8 cellular contexts compared by ENCODE assay signal in genomic region chr3:8622873-8623725, GRCh38. TPM values are rescaled to one million over a fixed set of nuclear protein-coding genes. Genes with fewer than 3 reads are reported as not detected.
DNase-seq lines count a peak whose midpoint lies in the region; ATAC-seq lines count a peak whose summit lies in the region.

No MANE protein-coding gene starts in this region.

- ATAC-seq in activated CD4-positive, alpha-beta T cell treated with anti-CD3 and anti-CD28 coated beads for 36 hours, result peak; percentile 86
- peak; percentile 41 for ATAC-seq in central memory CD8-positive, alpha-beta T cell (replicated peaks; ENCODE audit: extremely low read depth, poor library complexity, severe bottlenecking)

- no peaks in the 10 kb centered on the region for H3K36me3 Mint-ChIP-seq in activated CD4-positive, alpha-beta T cell treated with anti-CD3 and anti-CD28 coated beads for 36 hours (ENCODE audit: low read depth)
- H3K36me3 Mint-ChIP-seq in T-helper 1 cell treated with Interleukin-12 subunit alpha and Interleukin-12 subunit beta and Interleukin-4 antibody, amounts not matched to agents 30 μg/mL and 1 μg/mL, for 36 hours (ENCODE audit: low read depth), result no peaks in the 10 kb centered on the region
- no peaks in the 10 kb centered on the region for H3K36me3 Mint-ChIP-seq in central memory CD8-positive, alpha-beta T cell (ENCODE audit: insufficient read depth)

- H3K27ac Mint-ChIP-seq in activated CD4-positive, alpha-beta T cell treated with anti-CD3 and anti-CD28 coated beads for 36 hours, result no peak overlapping the region
- H3K27ac Mint-ChIP-seq in T-helper 1 cell treated with Interleukin-12 subunit alpha and Interleukin-12 subunit beta and Interleukin-4 antibody, amounts not matched to agents 30 μg/mL and 1 μg/mL, for 36 hours, result no peak overlapping the region
- H3K27ac Mint-ChIP-seq in central memory CD8-positive, alpha-beta T cell (ENCODE audit: low read depth), result no peak overlapping the region

- CTCF ChIA-PET in activated CD4-positive, alpha-beta T cell treated with anti-CD3 and anti-CD28 coated beads for 36 hours (lab: Charles Lee), result interaction anchor here (1.5 to 1.7 kb wide), 2 partner anchors 181 to 189 kb away, joined by 4 read pairs; no protein-coding TSS in a partner anchor

- H3K4me3 Mint-ChIP-seq in activated CD4-positive, alpha-beta T cell treated with anti-CD3 and anti-CD28 coated beads for 36 hours, result peak overlapping the region; percentile 6
- H3K4me3 Mint-ChIP-seq in T-helper 1 cell treated with Interleukin-12 subunit alpha and Interleukin-12 subunit beta and Interleukin-4 antibody, amounts not matched to agents 30 μg/mL and 1 μg/mL, for 36 hours, result peak overlapping the region; percentile 21
- peak overlapping the region; percentile 34 for H3K4me3 Mint-ChIP-seq in central memory CD8-positive, alpha-beta T cell

- POLR2A ChIA-PET in activated CD4-positive, alpha-beta T cell treated with anti-CD3 and anti-CD28 coated beads for 36 hours (lab: Charles Lee), result no interaction called here

- peak; percentile 72 for DNase-seq in activated CD4-positive, alpha-beta T cell treated with anti-CD3 and anti-CD28 coated beads for 36 hours
- no peak for DNase-seq in activated CD4-positive, alpha-beta T cell treated with anti-CD3 and anti-CD28 coated beads for 1 hour
- peak; percentile 24 for DNase-seq in GOT3 (lab: John Stamatoyannopoulos, UW)
- DNase-seq in KG1 (lab: John Stamatoyannopoulos, UW), result peak; percentile 62
- no peak for DNase-seq in central memory CD8-positive, alpha-beta T cell (ENCODE audit: low spot score in 2 of 2)
- peak; percentile 61 for DNase-seq in kidney glomerular epithelial cell (lab: John Stamatoyannopoulos, UW)
- peak; percentile 34 for DNase-seq in stimulated activated CD4-positive, alpha-beta T cell treated with anti-CD3 and anti-CD28 coated beads, Interleukin-1b, Interleukin-23, amount 100 ng/mL, for 48 hours

- peaks cover 12% of the 10 kb centered on the region for H3K27me3 Mint-ChIP-seq in activated CD4-positive, alpha-beta T cell treated with anti-CD3 and anti-CD28 coated beads for 36 hours
- H3K27me3 Mint-ChIP-seq in T-helper 1 cell treated with Interleukin-12 subunit alpha and Interleukin-12 subunit beta and Interleukin-4 antibody, amounts not matched to agents 30 μg/mL and 1 μg/mL, for 36 hours (ENCODE audit: low read depth), result no peaks in the 10 kb centered on the region
- peaks cover 11% of the 10 kb centered on the region for H3K27me3 Mint-ChIP-seq in central memory CD8-positive, alpha-beta T cell

- peaks cover 3% of the 10 kb centered on the region for H3K9me3 Mint-ChIP-seq in activated CD4-positive, alpha-beta T cell treated with anti-CD3 and anti-CD28 coated beads for 36 hours (ENCODE audit: low read depth)
- no peaks in the 10 kb centered on the region for H3K9me3 Mint-ChIP-seq in T-helper 1 cell treated with Interleukin-12 subunit alpha and Interleukin-12 subunit beta and Interleukin-4 antibody, amounts not matched to agents 30 μg/mL and 1 μg/mL, for 36 hours
- H3K9me3 Mint-ChIP-seq in central memory CD8-positive, alpha-beta T cell, result peaks cover 6% of the 10 kb centered on the region

- intact Hi-C loops in activated CD4-positive, alpha-beta T cell treated with anti-CD3 and anti-CD28 coated beads for 36 hours (cut with DNase I, micrococcal nuclease), result loop anchor here (1.0 to 5.0 kb wide), 3 partner anchors 180 to 301 kb away; no protein-coding TSS in a partner anchor

- H3K4me1 Mint-ChIP-seq in activated CD4-positive, alpha-beta T cell treated with anti-CD3 and anti-CD28 coated beads for 36 hours, result no peaks in the 10 kb centered on the region
- peaks cover 3% of the 10 kb centered on the region for H3K4me1 Mint-ChIP-seq in T-helper 1 cell treated with Interleukin-12 subunit alpha and Interleukin-12 subunit beta and Interleukin-4 antibody, amounts not matched to agents 30 μg/mL and 1 μg/mL, for 36 hours (ENCODE audit: low read depth)
- H3K4me1 Mint-ChIP-seq in central memory CD8-positive, alpha-beta T cell, result peaks cover 5% of the 10 kb centered on the region

RNA-seq across cellular contexts. Expression of gene SSUH2, which starts 21.5 kb away (rescaled TPM):
- under 1 TPM; 0.09 to 0.11 TPM for total RNA-seq in activated CD4-positive, alpha-beta T cell treated with anti-CD3 and anti-CD28 coated beads for 36 hours

Comparison
In these comparisons a context has a peak if more than half of its experiments do, and no peak if none do; other contexts are left out.
1. DNase-seq: peak in activated CD4-positive, alpha-beta T cell treated with anti-CD3 and anti-CD28 coated beads for 36 hours (single experiment), GOT3 (single experiment), KG1 (single experiment), kidney glomerular epithelial cell (single experiment) and stimulated activated CD4-positive, alpha-beta T cell treated with anti-CD3 and anti-CD28 coated beads, Interleukin-1b, Interleukin-23, amount 100 ng/mL, for 48 hours (single experiment); none in activated CD4-positive, alpha-beta T cell treated with anti-CD3 and anti-CD28 coated beads for 1 hour (single experiment) and central memory CD8-positive, alpha-beta T cell (0 of 2).
2. Peak in every context shown above with its lines, with median percentiles within 50 percentile points of each other: H3K4me3 Mint-ChIP-seq.